In genomic region chr13:41276824-41277223, GRCh38 we compare ENCODE assay signal across 26 cellular contexts.
"Had no signal": no experiment of that assay in that cellular context is flagged by ENCODE, and none has a peak within 500 bp of the region (broad histone marks: within the 10 kb centered on the region; RNA-seq: fewer than 3 reads in every experiment).

No MANE protein-coding gene starts in this region.

- H3K4me3 Mint-ChIP-seq: activated naive CD4-positive, alpha-beta T cell treated with anti-CD3 and anti-CD28 coated beads, Interleukin-2, amount 50 U/mL, for 24 hours; T-cell had no signal

- DNase-seq: activated CD4-positive, alpha-beta T cell treated with anti-CD3 and anti-CD28 coated beads for 4 hours; activated CD8-positive, alpha-beta memory T cell treated with anti-CD3 and anti-CD28 coated beads for 24 hours; activated gamma-delta T cell treated with Interleukin-2 at 50 U/mL for 16 hours; activated T-cell treated with anti-CD3 and anti-CD28 coated beads, Interleukin-2, amount 50 U/mL, for 48 hours; amygdala; brain microvascular endothelial cell; MG63; NCI-H1048; NCI-H146; NCI-H1930; NCI-H2171 treated with DMSO at 0.1 percent for 48 hours; NCI-H226; NCI-H526 treated with DMSO at 0.1 percent for 48 hours; NK-92 treated with Interleukin-12 subunit alpha and Interleukin-12 subunit beta, amount 100 ng/mL, for 24 hours; OCI-M1; RPMI8226; T-cell; T-helper 2 cell; T1000 had no signal

- H3K27ac Mint-ChIP-seq: activated naive CD4-positive, alpha-beta T cell treated with anti-CD3 and anti-CD28 coated beads, Interleukin-2, amount 50 U/mL, for 24 hours; activated T-helper 2 cell treated with anti-CD3 and anti-CD28 coated beads, Interferon-gamma antibody, Interleukin-2, Interleukin-4, amounts not matched to agents 10 μg/mL and 5 μg/mL and 100 μg/mL, durations not matched to agents 14 hours and 24 hours and 36 hours; T-cell had no signal

- H3K9me3 Mint-ChIP-seq: T-cell had no signal

- H3K36me3 ChIP-seq: brain microvascular endothelial cell, cardiac muscle cell, MG63 had no signal

- H3K27me3 Mint-ChIP-seq: activated naive CD4-positive, alpha-beta T cell treated with anti-CD3 and anti-CD28 coated beads, Interleukin-2, amount 50 U/mL, for 24 hours had no signal

- H3K27ac ChIP-seq: brain microvascular endothelial cell, cardiac muscle cell, SK-N-MC, VCaP had no signal

- H3K4me3 ChIP-seq: cardiac muscle cell, MG63, SK-N-MC had no signal

- H3K27me3 ChIP-seq: brain microvascular endothelial cell, cardiac muscle cell, MG63 had no signal

- H3K36me3 Mint-ChIP-seq: T-cell had no signal

- ATAC-seq: Panc1, Right ventricle myocardium inferior, T-cell had no signal
